ENCODE assay signal across 2 cellular contexts in genomic region chr7:124723012-124723411, GRCh38.
TF ChIP-seq lines count a peak whose summit lies in the region.

No MANE protein-coding gene starts in this region.

TF ChIP-seq in H1, 55 proteins besides CTCF, POLR2A, EP300 and RAD21:
- TF ChIP-seq SRF (IDR thresholded peaks at IDR 0.05; ENCODE audit: low read depth, low read length) = no peak
- no peak for TF ChIP-seq MAX (IDR thresholded peaks at IDR 0.05)
- no peak for TF ChIP-seq SIX5 (IDR thresholded peaks at IDR 0.05; ENCODE audit: low read depth, low read length)
- no peak for TF ChIP-seq MAFK (IDR thresholded peaks at IDR 0.05; ENCODE audit: low read depth, low read length)

TF ChIP-seq in HepG2, 621 proteins besides CTCF, POLR2A, EP300 and RAD21:
- TF ChIP-seq ZBTB7A (CRISPR knock-in tag; IDR thresholded peaks at IDR 0.05) = no peak
- no peak for TF ChIP-seq ZNF512B (CRISPR knock-in tag; IDR thresholded peaks at IDR 0.05; ENCODE audit: borderline replicate concordance)
- TF ChIP-seq TSC22D2 (CRISPR knock-in tag; IDR thresholded peaks at IDR 0.05; ENCODE audit: borderline replicate concordance) = no peak
- no peak for TF ChIP-seq SRSF1 (optimal IDR thresholded peaks at IDR 0.05; ENCODE audit: low read depth, low read length)
- TF ChIP-seq CENPT (CRISPR knock-in tag; IDR thresholded peaks at IDR 0.05; ENCODE audit: low read depth) = no peak
- peak; percentile 41; the same call in 1 of the 2 replicates for TF ChIP-seq FOSL2 (CRISPR knock-in tag; IDR thresholded peaks at IDR 0.05)
- TF ChIP-seq, protein P1, sequence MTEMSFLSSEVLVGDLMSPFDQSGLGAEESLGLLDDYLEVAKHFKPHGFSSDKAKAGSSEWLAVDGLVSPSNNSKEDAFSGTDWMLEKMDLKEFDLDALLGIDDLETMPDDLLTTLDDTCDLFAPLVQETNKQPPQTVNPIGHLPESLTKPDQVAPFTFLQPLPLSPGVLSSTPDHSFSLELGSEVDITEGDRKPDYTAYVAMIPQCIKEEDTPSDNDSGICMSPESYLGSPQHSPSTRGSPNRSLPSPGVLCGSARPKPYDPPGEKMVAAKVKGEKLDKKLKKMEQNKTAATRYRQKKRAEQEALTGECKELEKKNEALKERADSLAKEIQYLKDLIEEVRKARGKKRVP (CRISPR knock-in tag; IDR thresholded peaks at IDR 0.05) = no peak
